ENCODE assay signal across 16 cellular contexts in the genomic region with DNA sequence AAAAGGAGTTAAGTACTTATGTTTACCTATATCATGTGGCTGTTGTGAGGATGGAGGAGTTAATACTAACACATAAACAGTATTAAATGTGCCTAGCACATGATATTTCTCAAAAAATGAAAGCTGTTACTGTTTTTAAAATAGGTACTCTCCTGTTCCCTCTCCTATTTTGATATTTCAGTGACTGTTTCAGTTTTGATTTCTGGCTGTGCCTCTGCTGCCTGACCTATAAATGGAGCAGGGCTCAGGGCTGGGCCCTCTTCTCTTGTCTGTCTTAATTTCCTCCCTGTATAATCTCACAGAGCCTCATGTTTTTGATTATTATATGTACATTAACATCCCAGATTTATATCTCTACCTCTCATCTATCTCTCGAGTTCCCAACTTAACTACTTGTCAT.
A peak's percentile ranks its signal among the peaks of the same experiment; 100 is the strongest.
DNase-seq lines count a peak whose midpoint lies in the region; ATAC-seq, FAIRE-seq and TF ChIP-seq lines count a peak whose summit lies in the region.
"Had no signal": no experiment of that assay in that cellular context is flagged by ENCODE, and none has a peak within 500 bp of the region (broad histone marks: within the 10 kb centered on the region; RNA-seq: fewer than 3 reads in every experiment).

No MANE protein-coding gene starts in this region.

- CTCF ChIA-PET in activated CD8-positive, alpha-beta T cell treated with anti-CD3 and anti-CD28 coated beads, Interleukin-2, amount 10 ng/mL, durations not matched to agents 7 days and 5 days (lab: Charles Lee): no interaction called here
- CTCF ChIA-PET in T-cell (lab: Charles Lee): no interaction called here

- H3K4me3 Mint-ChIP-seq in activated CD8-positive, alpha-beta T cell treated with anti-CD3 and anti-CD28 coated beads, Interleukin-2, amount 10 ng/mL, durations not matched to agents 7 days and 5 days: no peak overlapping the region
- H3K4me3 Mint-ChIP-seq in nephron progenitor cell (no peak overlapping the region), T-cell (no peak overlapping the region)
- H3K4me3 Mint-ChIP-seq: natural killer cell had no signal

- no peak for FAIRE-seq in RCC 7860 (lab: Jason Lieb, UNC)

- TF ChIP-seq CTCF in nephron progenitor cell (IDR thresholded peaks at IDR 0.05): no peak

- ATAC-seq in GM18505 (IDR thresholded peaks at IDR 0.05; ENCODE audit: unreplicated experiment) (peak; percentile 83), GM19455 (IDR thresholded peaks at IDR 0.05; ENCODE audit: unreplicated experiment) (peak; percentile 86), HG02852 (IDR thresholded peaks at IDR 0.05; ENCODE audit: unreplicated experiment) (peak; percentile 89), HG03469 (IDR thresholded peaks at IDR 0.05; ENCODE audit: unreplicated experiment) (peak; percentile 79), T-cell (replicated peaks in 1 of 4) (no peak)
- ATAC-seq in activated CD8-positive, alpha-beta T cell treated with anti-CD3 and anti-CD28 coated beads, Interleukin-2, amount 10 ng/mL, durations not matched to agents 7 days and 5 days: no peak
- ATAC-seq: natural killer cell had no signal

- POLR2A ChIA-PET in activated CD8-positive, alpha-beta T cell treated with anti-CD3 and anti-CD28 coated beads, Interleukin-2, amount 10 ng/mL, durations not matched to agents 7 days and 5 days (lab: Charles Lee): no interaction called here
- POLR2A ChIA-PET in T-cell (lab: Charles Lee): no interaction called here

- DNase-seq in activated CD8-positive, alpha-beta T cell treated with anti-CD3 and anti-CD28 coated beads, Interleukin-2, amount 10 ng/mL, durations not matched to agents 7 days and 5 days: no peak
- DNase-seq in nephron progenitor cell (no peak), RCC 7860 (ENCODE audit: low spot score) (no peak), T-cell (no peak)
- DNase-seq: BE2C; central memory CD4-positive, alpha-beta T cell; esophagus squamous epithelium; natural killer cell; NCI-H446; SHP77 treated with DMSO at 0.1 percent for 48 hours; stimulated activated CD8-positive, alpha-beta memory T cell treated with anti-CD3 and anti-CD28 coated beads, Interleukin-4, amount 100 ng/mL, for 48 hours had no signal

- no peaks in the 10 kb centered on the region for H3K4me1 Mint-ChIP-seq in activated CD8-positive, alpha-beta T cell treated with anti-CD3 and anti-CD28 coated beads, Interleukin-2, amount 10 ng/mL, durations not matched to agents 7 days and 5 days (ENCODE audit: low read depth)
- H3K4me1 Mint-ChIP-seq in nephron progenitor cell (no peaks in the 10 kb centered on the region), T-cell (no peaks in the 10 kb centered on the region)
- H3K4me1 Mint-ChIP-seq: natural killer cell had no signal

- no peaks in the 10 kb centered on the region for H3K9me3 Mint-ChIP-seq in activated CD8-positive, alpha-beta T cell treated with anti-CD3 and anti-CD28 coated beads, Interleukin-2, amount 10 ng/mL, durations not matched to agents 7 days and 5 days (ENCODE audit: insufficient read depth)
- no peaks in the 10 kb centered on the region for H3K9me3 Mint-ChIP-seq in nephron progenitor cell
- no peaks in the 10 kb centered on the region for H3K9me3 Mint-ChIP-seq in T-cell
- H3K9me3 Mint-ChIP-seq: activated T-helper 2 cell treated with anti-CD3 and anti-CD28 coated beads, Interferon-gamma antibody, Interleukin-2, Interleukin-4, amounts not matched to agents 10 μg/mL and 5 μg/mL and 100 μg/mL, durations not matched to agents 14 hours and 24 hours and 36 hours; natural killer cell had no signal

- no peak for TF ChIP-seq POLR2A in GM18505 (IDR thresholded peaks at IDR 0.05; ENCODE audit: borderline replicate concordance, extremely low read depth, insufficient read depth, insufficient read length)

- peaks cover 7% of the 10 kb centered on the region for H3K27me3 Mint-ChIP-seq in activated CD8-positive, alpha-beta T cell treated with anti-CD3 and anti-CD28 coated beads, Interleukin-2, amount 10 ng/mL, durations not matched to agents 7 days and 5 days (ENCODE audit: low read depth)
- no peaks in the 10 kb centered on the region for H3K27me3 Mint-ChIP-seq in nephron progenitor cell (ENCODE audit: low read depth, poor library complexity)
- peaks cover 11 to 12% of the 10 kb centered on the region in 2 donors for H3K27me3 Mint-ChIP-seq in T-cell

- H3K36me3 Mint-ChIP-seq in activated CD8-positive, alpha-beta T cell treated with anti-CD3 and anti-CD28 coated beads, Interleukin-2, amount 10 ng/mL, durations not matched to agents 7 days and 5 days (ENCODE audit: low read depth): no peaks in the 10 kb centered on the region
- no peaks in the 10 kb centered on the region for H3K36me3 Mint-ChIP-seq in nephron progenitor cell (ENCODE audit: low read depth)
- H3K36me3 Mint-ChIP-seq in T-cell: no peaks in the 10 kb centered on the region
- H3K36me3 Mint-ChIP-seq: natural killer cell had no signal

- H3K27ac Mint-ChIP-seq in activated CD8-positive, alpha-beta T cell treated with anti-CD3 and anti-CD28 coated beads, Interleukin-2, amount 10 ng/mL, durations not matched to agents 7 days and 5 days: no peak overlapping the region
- no peak overlapping the region for H3K27ac Mint-ChIP-seq in nephron progenitor cell
- no peak overlapping the region for H3K27ac Mint-ChIP-seq in T-cell
- H3K27ac Mint-ChIP-seq: activated T-helper 2 cell treated with anti-CD3 and anti-CD28 coated beads, Interferon-gamma antibody, Interleukin-2, Interleukin-4, amounts not matched to agents 10 μg/mL and 5 μg/mL and 100 μg/mL, durations not matched to agents 14 hours and 24 hours and 36 hours; natural killer cell had no signal

Comparison
In these comparisons a context has a peak if more than half of its experiments do, and no peak if none do; other contexts are left out.
1. ATAC-seq: peak in GM18505 (single experiment), GM19455 (single experiment), HG02852 (single experiment) and HG03469 (single experiment); none in activated CD8-positive, alpha-beta T cell treated with anti-CD3 and anti-CD28 coated beads, Interleukin-2, amount 10 ng/mL, durations not matched to agents 7 days and 5 days (single experiment) and T-cell (0 of 4).